1 cellular context compared by ENCODE assay signal in genomic region chr7:55469721-55470120, GRCh38.
TF ChIP-seq lines count a peak whose summit lies in the region.

No MANE protein-coding gene starts in this region.

TF ChIP-seq in HepG2, 621 proteins besides CTCF, POLR2A, EP300 and RAD21 (continued from another document):
- TF ChIP-seq CSRNP1 (CRISPR knock-in tag; IDR thresholded peaks at IDR 0.05), result no peak
- TF ChIP-seq TMF1 (CRISPR knock-in tag; IDR thresholded peaks at IDR 0.05; ENCODE audit: low read depth), result no peak
- no peak for TF ChIP-seq ZFP1 (CRISPR knock-in tag; IDR thresholded peaks at IDR 0.05)
- TF ChIP-seq MLLT10 (CRISPR knock-in tag; IDR thresholded peaks at IDR 0.05), result no peak
- TF ChIP-seq CREB3 (CRISPR knock-in tag; IDR thresholded peaks at IDR 0.05), result no peak
- TF ChIP-seq KLF11 (CRISPR knock-in tag; IDR thresholded peaks at IDR 0.05), result no peak
- no peak for TF ChIP-seq ZNF333 (CRISPR knock-in tag; IDR thresholded peaks at IDR 0.05; ENCODE audit: borderline replicate concordance)
- TF ChIP-seq ZNF292 (CRISPR knock-in tag; IDR thresholded peaks at IDR 0.05; ENCODE audit: borderline replicate concordance, low read depth), result no peak
- TF ChIP-seq REL (CRISPR knock-in tag; conservative IDR thresholded peaks at IDR 0.05), result no peak
- TF ChIP-seq ZNF274 (CRISPR knock-in tag; IDR thresholded peaks at IDR 0.05), result no peak
- TF ChIP-seq ZMYM3 (CRISPR knock-in tag; IDR thresholded peaks at IDR 0.05), result no peak
- TF ChIP-seq ZNF607 (CRISPR knock-in tag; IDR thresholded peaks at IDR 0.05; ENCODE audit: borderline replicate concordance), result no peak
- no peak for TF ChIP-seq ZNF280B (CRISPR knock-in tag; IDR thresholded peaks at IDR 0.05; ENCODE audit: borderline replicate concordance)
- TF ChIP-seq AGO1 (IDR thresholded peaks at IDR 0.05; ENCODE audit: low read depth, low read length, poor library complexity, severe bottlenecking), result no peak
- TF ChIP-seq ZNF335 (CRISPR knock-in tag; IDR thresholded peaks at IDR 0.05), result no peak
